16 cellular contexts compared by ENCODE assay signal in the genomic region with DNA sequence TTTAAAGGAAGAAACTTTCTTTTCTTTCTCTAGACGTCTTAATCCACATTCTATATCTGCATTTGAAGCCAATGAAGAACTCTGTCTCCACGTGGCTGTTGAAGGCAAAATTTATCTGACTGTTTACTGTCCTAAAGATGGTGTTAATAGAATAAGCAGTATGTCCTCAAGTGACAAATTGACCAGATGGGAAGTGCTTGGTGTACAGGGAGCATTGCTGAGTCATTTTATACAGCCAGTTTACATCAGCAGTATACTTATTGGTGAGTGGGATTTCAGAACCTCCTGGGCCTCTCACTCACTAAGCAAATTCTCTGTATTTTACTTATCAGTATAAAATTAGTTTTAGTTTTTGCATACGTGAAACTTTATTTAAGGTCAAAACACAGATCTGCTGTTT. TPM values are rescaled to one million over a fixed set of nuclear protein-coding genes. Genes with fewer than 3 reads are reported as not detected.
A peak's percentile ranks its signal among the peaks of the same experiment; 100 is the strongest.
DNase-seq lines count a peak whose midpoint lies in the region; ATAC-seq and TF ChIP-seq lines count a peak whose summit lies in the region.
"Had no signal": no experiment of that assay in that cellular context is flagged by ENCODE, and none has a peak within 500 bp of the region (broad histone marks: within the 10 kb centered on the region; RNA-seq: fewer than 3 reads in every experiment).

No MANE protein-coding gene starts in this region.

- H3K4me3 ChIP-seq in fibroblast of villous mesenchyme (ENCODE audit: low read depth, low read length) = no peak overlapping the region
- H3K4me3 ChIP-seq: BLaER1 had no signal

- ATAC-seq in GM18519 (IDR thresholded peaks at IDR 0.05; ENCODE audit: low FRiP score, unreplicated experiment) (peak; percentile 77), HG02852 (IDR thresholded peaks at IDR 0.05; ENCODE audit: unreplicated experiment) (peak; percentile 95)

- DNase-seq in NCI-H524 treated with DMSO at 0.1 percent for 48 hours (lab: John Stamatoyannopoulos, UW) = peak; percentile 42
- DNase-seq in fibroblast of villous mesenchyme (ENCODE audit: low read depth) = peak; percentile 3
- no peak for DNase-seq in amygdala (lab: John Stamatoyannopoulos, UW)
- DNase-seq in HuH-7.5 (ENCODE audit: low spot score) = no peak
- no peak for DNase-seq in AML-193 (lab: John Stamatoyannopoulos, UW)
- DNase-seq in SW 1271 (lab: John Stamatoyannopoulos, UW) = no peak
- DNase-seq: activated CD4-positive, alpha-beta T cell treated with anti-CD3 and anti-CD28 coated beads for 1 hour; activated naive CD8-positive, alpha-beta T cell treated with anti-CD3 and anti-CD28 coated beads, Interleukin-2, amount 10 ng/mL, durations not matched to agents 7 days and 5 days; cerebellar nuclear complex had no signal

- no peak for TF ChIP-seq CTCF in fibroblast of villous mesenchyme (IDR thresholded peaks at IDR 0.05; ENCODE audit: insufficient read depth, low read depth, low read length)

RNA-seq across cellular contexts. Expression of gene ADAD1, which starts 33.7 kb away (rescaled TPM):
- total RNA-seq in fibroblast of villous mesenchyme = not detected in 2 replicates
- total RNA-seq: activated naive CD8-positive, alpha-beta T cell treated with anti-CD3 and anti-CD28 coated beads, Interleukin-2, amount 10 ng/mL, durations not matched to agents 7 days and 5 days; Daoy; lung microvascular endothelial cell; MCF 10A; skeletal muscle tissue had no signal

RNA-seq across cellular contexts. Expression of gene IL2, which starts 44.0 kb away (rescaled TPM):
- not detected in 2 replicates for total RNA-seq in fibroblast of villous mesenchyme
- total RNA-seq: Daoy, lung microvascular endothelial cell, MCF 10A, skeletal muscle tissue had no signal

Comparison
In these comparisons a context has a peak if more than half of its experiments do, and no peak if none do; other contexts are left out.
1. DNase-seq: peak in NCI-H524 treated with DMSO at 0.1 percent for 48 hours (single experiment) and fibroblast of villous mesenchyme (single experiment); none in amygdala (0 of 56), HuH-7.5 (single experiment), AML-193 (0 of 2) and SW 1271 (0 of 2).